Comparison of ENCODE assay signal across 8 cellular contexts in genomic region chr9:40106003-40106782, GRCh38.
DNase-seq lines count a peak whose midpoint lies in the region; ATAC-seq and TF ChIP-seq lines count a peak whose summit lies in the region.
"Not testable (repeated sequence)": the region's sequence is repeated elsewhere in the genome, so short reads cannot be mapped to it uniquely, and the experiment has no call there.

No MANE protein-coding gene starts in this region.

- not testable (repeated sequence) for DNase-seq in AG09309 (ENCODE audit: low read depth); Panc1 (ENCODE audit: low read depth, low spot score)
- DNase-seq in GM23338 (ENCODE audit: low spot score) (peak; percentile 0), activated T-cell treated with anti-CD3 and anti-CD28 coated beads for 4 hours (peak; percentile 3), cardiac fibroblast (ENCODE audit: low read depth in 2 of 2) (peak; percentile 19 to 22), heart left ventricle (peak in 4 of 5 donors; percentile 33 to 66 (median 47))
- DNase-seq in stimulated activated CD4-positive, alpha-beta T cell treated with anti-CD3 and anti-CD28 coated beads, Interleukin-4, amount 100 ng/mL, for 4 hours = peak; percentile 30 to 33

- not testable (repeated sequence) for H3K36me3 ChIP-seq in GM23338 (ENCODE audit: insufficient read depth); Panc1 (ENCODE audit: control insufficient read depth, insufficient read depth, low read length); heart left ventricle

- BruUV-seq in Panc1 (replicated peaks; lab: Mats Ljungman, UMichigan) = not testable (repeated sequence)

- H3K4me2 ChIP-seq in GM23338 = not testable (repeated sequence)

- H3K9me2 ChIP-seq in GM23338 (ENCODE audit: insufficient read depth) = not testable (repeated sequence)

- not testable (repeated sequence) for H3K4me1 ChIP-seq in GM23338 (ENCODE audit: insufficient read depth); Panc1 (ENCODE audit: control insufficient read depth, insufficient read depth, low read length); heart left ventricle

- H3K36me3 Mint-ChIP-seq in GM23338 (ENCODE audit: low read depth); nephron (ENCODE audit: low read depth): not testable (repeated sequence)

- H3K4me3 Mint-ChIP-seq in GM23338 (peak overlapping the region; percentile 60; the same call in 2 of the 3 replicates), nephron (peak overlapping the region; percentile 96 to 98 (median 97))

- POLR2A ChIA-PET in Panc1 (lab: Charles Lee) = not testable (repeated sequence)

- not testable (repeated sequence) for H4K20me1 ChIP-seq in GM23338 (replicated peaks; ENCODE audit: insufficient read depth)

- not testable (repeated sequence) for H3K9me3 ChIP-seq in Panc1 (ENCODE audit: control insufficient read depth, insufficient read depth, low read depth, low read length); heart left ventricle

- ATAC-seq in GM23338 = not testable (repeated sequence)
- ATAC-seq in Panc1 (peak; percentile 80), heart left ventricle (peak in 3 of 4 donors; percentile 66 to 74 (median 73))

- H3K27ac Mint-ChIP-seq in GM23338 = not testable (repeated sequence)
- peak overlapping the region; percentile 87 to 96 (median 95) for H3K27ac Mint-ChIP-seq in nephron

- intact Hi-C loops in Panc1 (cut with micrococcal nuclease; ENCODE audit: unreplicated experiment); heart left ventricle (cut with DNase I): not testable (repeated sequence)

- not testable (repeated sequence) for H3K9me3 Mint-ChIP-seq in GM23338, nephron

- not testable (repeated sequence) for H3K27me3 Mint-ChIP-seq in GM23338 (ENCODE audit: insufficient read depth, low read depth, poor library complexity); nephron (ENCODE audit: low read depth)

- TF ChIP-seq CTCF in AG09309 (IDR thresholded peaks at IDR 0.05; ENCODE audit: control insufficient read depth, insufficient read depth, low read depth, low read length, missing control alignments); GM23338 (conservative IDR thresholded peaks at IDR 0.05; ENCODE audit: low read depth in 2 of 2); Panc1 (IDR thresholded peaks at IDR 0.05); cardiac fibroblast (IDR thresholded peaks at IDR 0.05; ENCODE audit: low read depth, low read length); heart left ventricle (IDR thresholded peaks at IDR 0.05); nephron (IDR thresholded peaks at IDR 0.05; ENCODE audit: unreplicated experiment in 3 of 3): not testable (repeated sequence)

- H3K4me3 ChIP-seq in AG09309 (ENCODE audit: control insufficient read depth, low read depth, low read length) (peak overlapping the region; percentile 62), cardiac fibroblast (replicated peaks in 1 of 2; ENCODE audit: low read depth in 2 of 2, low read length in 2 of 2) (peak overlapping the region in 1 of 2 donors; percentile 36), heart left ventricle (peak overlapping the region in 7 of 12 donors; percentile 31 to 70 (median 51))
- not testable (repeated sequence) for H3K4me3 ChIP-seq in GM23338; Panc1 (ENCODE audit: low read depth in 2 of 2, low read length in 2 of 2)

- not testable (repeated sequence) for H2AFZ ChIP-seq in GM23338

- not testable (repeated sequence) for H3K4me1 Mint-ChIP-seq in GM23338, nephron

- WGBS in heart left ventricle, 4 donors = 1 to 9% (median 5%) methylated on average over 11 to 55 of the region's 71 CpGs; no CpG with 5 or more reads in 1 of the 4 donors

- not testable (repeated sequence) for H3F3A ChIP-seq in GM23338 (replicated peaks; ENCODE audit: low read depth)

- H3K27ac ChIP-seq in GM23338 (ENCODE audit: low read depth); Panc1 (ENCODE audit: low read length): not testable (repeated sequence)
- H3K27ac ChIP-seq in heart left ventricle = peak overlapping the region in 7 of 12 donors; percentile 52 to 87 (median 71)

- CTCF ChIA-PET in Panc1 (lab: Charles Lee) = not testable (repeated sequence)

- not testable (repeated sequence) for H3K79me2 ChIP-seq in GM23338 (replicated peaks; ENCODE audit: insufficient read depth)

- not testable (repeated sequence) for H3K27me3 ChIP-seq in GM23338 (ENCODE audit: insufficient read depth); Panc1 (ENCODE audit: control insufficient read depth, insufficient read depth, low read length); heart left ventricle

- TF ChIP-seq POLR2A in heart left ventricle (IDR thresholded peaks at IDR 0.05) = not testable (repeated sequence)

- in situ Hi-C loops in Panc1 (cut with HindIII; ENCODE audit: low pct_unique_long_range_greater_than_20kb, low sequenced_read_pairs) = not testable (repeated sequence)
